Comparison of ENCODE assay signal across 26 cellular contexts in genomic region chr6:93242049-93242448, GRCh38.
"Had no signal": no experiment of that assay in that cellular context is flagged by ENCODE, and none has a peak within 500 bp of the region (broad histone marks: within the 10 kb centered on the region; RNA-seq: fewer than 3 reads in every experiment).

No MANE protein-coding gene starts in this region.

- H3K4me1 ChIP-seq: foreskin keratinocyte, lower lobe of right lung, prostate gland, right atrium auricular region, stomach, testis, upper lobe of left lung had no signal

- H2AFZ ChIP-seq: parathyroid adenoma had no signal

- H3K27me3 ChIP-seq: dorsolateral prefrontal cortex, foreskin keratinocyte, neutrophil, right atrium auricular region, sigmoid colon, stomach, testis, tibial nerve, upper lobe of left lung had no signal

- H3K9ac ChIP-seq: parathyroid adenoma had no signal

- H3K27ac ChIP-seq: epithelial cell of prostate, foreskin keratinocyte, lower lobe of right lung, neutrophil, prostate gland, right atrium auricular region, stomach, testis, tibial nerve, upper lobe of left lung had no signal

- DNase-seq: cerebellar nuclear complex; dorsolateral prefrontal cortex; effector CD8-positive, alpha-beta T cell; endodermal cell; foreskin keratinocyte; head of caudate nucleus; left ventricle myocardium superior; lower lobe of right lung; mucosa of descending colon; naive B cell; sigmoid colon; stimulated activated CD4-positive, alpha-beta T cell treated with anti-CD3 and anti-CD28 coated beads, Interleukin-2, amount 100 ng/mL, for 24 hours; stimulated activated CD4-positive, alpha-beta T cell treated with anti-CD3 and anti-CD28 coated beads, Interleukin-4, amount 100 ng/mL, for 24 hours; stimulated activated naive CD4-positive, alpha-beta T cell treated with Interleukin-2 at 50 U/mL for 16 hours; stomach; testis; upper lobe of left lung had no signal

- H3K79me2 ChIP-seq: parathyroid adenoma had no signal

- H3K4me3 ChIP-seq: lower lobe of right lung, mucosa of descending colon, prostate gland, right atrium auricular region, sigmoid colon, stomach, testis, tibial nerve, upper lobe of left lung had no signal

- H3K36me3 ChIP-seq: lower lobe of right lung, neutrophil, prostate gland, right atrium auricular region, tibial nerve, upper lobe of left lung had no signal

- ATAC-seq: esophagus mucosa; foreskin keratinocyte; left ventricle myocardium superior; lower lobe of right lung; mucosa of descending colon; natural killer cell treated with Interleukin-12 subunit alpha and Interleukin-12 subunit beta and Interleukin-15 and Interleukin-18, amount 100 ng/mL, for 72 hours; stimulated activated effector memory CD8-positive, alpha-beta T cell treated with anti-CD3 and anti-CD28 coated beads, Interleukin-12 subunit alpha, Interleukin-12 subunit beta, amount 100 ng/mL, for 72 hours had no signal

- H3K9me3 ChIP-seq: lower lobe of right lung, mucosa of descending colon, neutrophil, prostate gland, right atrium auricular region, sigmoid colon, stomach, testis, tibial nerve, upper lobe of left lung had no signal
